Comparison of ENCODE assay signal across 12 cellular contexts in genomic region chr2:60104514-60105501, GRCh38.
A peak's percentile ranks its signal among the peaks of the same experiment; 100 is the strongest.
DNase-seq lines count a peak whose midpoint lies in the region; ATAC-seq, FAIRE-seq and TF ChIP-seq lines count a peak whose summit lies in the region.
"Had no signal": no experiment of that assay in that cellular context is flagged by ENCODE, and none has a peak within 500 bp of the region (broad histone marks: within the 10 kb centered on the region; RNA-seq: fewer than 3 reads in every experiment).

No MANE protein-coding gene starts in this region.

- peak overlapping the region; percentile 58; the same call in 1 of the 2 replicates for H3K4me3 ChIP-seq in GM08714 (ENCODE audit: low read length)
- H3K4me3 ChIP-seq in lung: no peak overlapping the region
- H3K4me3 ChIP-seq in CD4-positive, alpha-beta memory T cell (ENCODE audit: low read length in 2 of 2): no peak overlapping the region
- H3K4me3 ChIP-seq: heart right ventricle had no signal

- POLR2A ChIA-PET in CD4-positive, alpha-beta memory T cell (lab: Charles Lee; ENCODE audit: partially characterized antibody): no interaction called here

- H3K27ac ChIP-seq in lung (ENCODE audit: low read depth in 1 of 2, low read length in 1 of 2): no peak overlapping the region
- H3K27ac ChIP-seq in CD4-positive, alpha-beta memory T cell (ENCODE audit: low read depth, low read length): no peak overlapping the region
- H3K27ac ChIP-seq: heart right ventricle had no signal

- peak overlapping the region in 1 of 8 donors; percentile 10 for H3K4me3 Mint-ChIP-seq in CD4-positive, alpha-beta memory T cell

- in situ Hi-C loops in GM13977 (cut with MboI; ENCODE audit: low pct_unique_long_range_greater_than_20kb, low sequenced_read_pairs, unreplicated experiment): no loop called here

- peaks cover 0 to 3% of the 10 kb centered on the region in 2 donors for H3K27me3 Mint-ChIP-seq in CD4-positive, alpha-beta memory T cell

- no peak for TF ChIP-seq CTCF in lung (IDR thresholded peaks at IDR 0.05; ENCODE audit: control extremely low read depth, extremely low read depth)
- TF ChIP-seq CTCF in GM13977 (IDR thresholded peaks at IDR 0.05; ENCODE audit: extremely low read depth, insufficient read depth, missing control alignments): no peak

- peaks cover 0 to 1% of the 10 kb centered on the region in 2 donors for H3K9me3 ChIP-seq in lung (ENCODE audit: control insufficient read depth in 2 of 2, insufficient read depth in 1 of 2, low read length in 1 of 2)
- H3K9me3 ChIP-seq in CD4-positive, alpha-beta memory T cell (ENCODE audit: control insufficient read depth in 1 of 2, low read length in 2 of 2): no peaks in the 10 kb centered on the region
- H3K9me3 ChIP-seq: heart right ventricle had no signal

- peaks cover 0 to 4% (median 1%) of the 10 kb centered on the region in 4 donors for H3K4me1 Mint-ChIP-seq in CD4-positive, alpha-beta memory T cell

- H3K36me3 Mint-ChIP-seq in CD4-positive, alpha-beta memory T cell: no peaks in the 10 kb centered on the region

- peaks cover 0 to 2% (median under 1%) of the 10 kb centered on the region in 8 donors for H3K9me3 Mint-ChIP-seq in CD4-positive, alpha-beta memory T cell

- ATAC-seq in HG02623 (IDR thresholded peaks at IDR 0.05; ENCODE audit: unreplicated experiment) (peak; percentile 65), lung (ENCODE audit: insufficient read depth, low FRiP score) (peak; percentile 11)
- ATAC-seq: heart right ventricle had no signal

- intact Hi-C loops in CD4-positive, alpha-beta memory T cell (cut with micrococcal nuclease): no loop called here

- DNase-seq in NOMO-1 treated with DMSO at 0.1 percent for 48 hours (lab: John Stamatoyannopoulos, UW; ENCODE audit: unreplicated experiment): peak; percentile 79
- no peak for DNase-seq in lung (ENCODE audit: low spot score)
- no peak for DNase-seq in cerebellar nuclear complex (lab: John Stamatoyannopoulos, UW)
- no peak for DNase-seq in CD4-positive, alpha-beta memory T cell
- DNase-seq in GM13977 (ENCODE audit: low spot score): no peak
- no peak for DNase-seq in GM19239 (ENCODE audit: insufficient read length, low spot score)
- DNase-seq: GF-D8, heart right ventricle, NCI-H2081 treated with DMSO at 0.1 percent for 48 hours, nucleus accumbens had no signal

- H3K27ac Mint-ChIP-seq in CD4-positive, alpha-beta memory T cell: no peak overlapping the region

- CTCF ChIA-PET in CD4-positive, alpha-beta memory T cell (lab: Charles Lee; ENCODE audit: partially characterized antibody): no interaction called here

- H3K4me1 ChIP-seq in lung (ENCODE audit: control insufficient read depth in 2 of 2, insufficient read depth in 2 of 2, low read length in 2 of 2): no peaks in the 10 kb centered on the region
- no peaks in the 10 kb centered on the region for H3K4me1 ChIP-seq in CD4-positive, alpha-beta memory T cell (ENCODE audit: insufficient read depth, low read length)

- no peaks in the 10 kb centered on the region for H3K27me3 ChIP-seq in lung (ENCODE audit: control insufficient read depth, insufficient read depth)
- H3K27me3 ChIP-seq in CD4-positive, alpha-beta memory T cell (ENCODE audit: insufficient read depth, low read length): no peaks in the 10 kb centered on the region
- H3K27me3 ChIP-seq: heart right ventricle had no signal

- no peaks in the 10 kb centered on the region for H3K36me3 ChIP-seq in lung (ENCODE audit: control insufficient read depth in 2 of 2, insufficient read depth in 2 of 2, low read length in 2 of 2)
- H3K36me3 ChIP-seq in CD4-positive, alpha-beta memory T cell (ENCODE audit: insufficient read depth, low read length): no peaks in the 10 kb centered on the region
- H3K36me3 ChIP-seq: heart right ventricle had no signal

- WGBS in lung, 2 donors: 38 to 62% methylated on average over 10 of the region's 10 CpGs

- no peak for FAIRE-seq in GM19239 (lab: Jason Lieb, UNC)
